14 cellular contexts compared by ENCODE assay signal in genomic region chr6:88663801-88664200, GRCh38.
DNase-seq lines count a peak whose midpoint lies in the region; ATAC-seq and TF ChIP-seq lines count a peak whose summit lies in the region.
"Had no signal": no experiment of that assay in that cellular context is flagged by ENCODE, and none has a peak within 500 bp of the region (broad histone marks: within the 10 kb centered on the region; RNA-seq: fewer than 3 reads in every experiment).

No MANE protein-coding gene starts in this region.

- no peaks in the 10 kb centered on the region for H4K20me1 ChIP-seq in OCI-LY3 (ENCODE audit: insufficient read depth, low read length)
- H4K20me1 ChIP-seq: BLaER1 had no signal

- no peak overlapping the region for H3K9ac ChIP-seq in OCI-LY3 (ENCODE audit: low read length)
- H3K9ac ChIP-seq: BLaER1 had no signal

- H3K4me2 ChIP-seq in OCI-LY3 (ENCODE audit: low read length), result peak overlapping the region; percentile 89
- H3K4me2 ChIP-seq: BLaER1 had no signal

- no peaks in the 10 kb centered on the region for H3K79me2 ChIP-seq in OCI-LY3 (ENCODE audit: low read length)

- peak overlapping the region; percentile 76; the same call in 1 of the 2 replicates for H3K4me3 ChIP-seq in OCI-LY3 (ENCODE audit: low read length)
- H3K4me3 ChIP-seq: BLaER1 had no signal

- H3K9me3 Mint-ChIP-seq in endothelial cell (ENCODE audit: unreplicated experiment) (peaks cover 5% of the 10 kb centered on the region), type B pancreatic cell (peaks cover 28% of the 10 kb centered on the region)

- DNase-seq in DMS79 treated with DMSO at 0.1 percent for 48 hours (lab: John Stamatoyannopoulos, UW) (peak; percentile 5), endothelial cell (ENCODE audit: low spot score) (no peak), type B pancreatic cell (ENCODE audit: extremely low spot score, unreplicated experiment) (no peak), DMS53 treated with DMSO at 0.1 percent for 48 hours (lab: John Stamatoyannopoulos, UW; ENCODE audit: unreplicated experiment) (no peak), medulla oblongata (ENCODE audit: extremely low spot score) (no peak)
- DNase-seq: 8988T, DMS153, H9, KG1 had no signal

- H3K27ac Mint-ChIP-seq in endothelial cell (ENCODE audit: unreplicated experiment) (peak overlapping the region; percentile 49), type B pancreatic cell (peak overlapping the region; percentile 20)
- H3K27ac Mint-ChIP-seq: CD14-positive monocyte; CD4-positive, alpha-beta memory T cell; H9 had no signal

- H3K27ac ChIP-seq in OCI-LY3 (ENCODE audit: low read length), result no peak overlapping the region
- H3K27ac ChIP-seq: BLaER1 had no signal

- peaks cover 8% of the 10 kb centered on the region for H3K9me3 ChIP-seq in OCI-LY3 (ENCODE audit: insufficient read depth, low read length)

- peaks cover 28% of the 10 kb centered on the region for H3K4me1 ChIP-seq in OCI-LY3 (ENCODE audit: low read length)
- H3K4me1 ChIP-seq: BLaER1 had no signal

- H3K36me3 Mint-ChIP-seq in endothelial cell (ENCODE audit: low read depth, unreplicated experiment), result peaks cover 38% of the 10 kb centered on the region
- H3K36me3 Mint-ChIP-seq in type B pancreatic cell, result peaks cover 25% of the 10 kb centered on the region

- no peaks in the 10 kb centered on the region for H3K4me1 Mint-ChIP-seq in endothelial cell (ENCODE audit: unreplicated experiment)
- H3K4me1 Mint-ChIP-seq in type B pancreatic cell (ENCODE audit: unreplicated experiment), result no peaks in the 10 kb centered on the region
- H3K4me1 Mint-ChIP-seq: CD14-positive monocyte, H9 had no signal

- peaks cover 5% of the 10 kb centered on the region for H3K27me3 Mint-ChIP-seq in endothelial cell (ENCODE audit: unreplicated experiment)
- H3K27me3 Mint-ChIP-seq in type B pancreatic cell, result no peaks in the 10 kb centered on the region
- H3K27me3 Mint-ChIP-seq: CD4-positive, alpha-beta memory T cell had no signal

- no peak overlapping the region for H3K4me3 Mint-ChIP-seq in endothelial cell (ENCODE audit: unreplicated experiment)
- H3K4me3 Mint-ChIP-seq in type B pancreatic cell, result no peak overlapping the region
- H3K4me3 Mint-ChIP-seq: CD14-positive monocyte; CD4-positive, alpha-beta memory T cell; H9 had no signal

- no peak for ATAC-seq in GM19351 (IDR thresholded peaks at IDR 0.05; ENCODE audit: unreplicated experiment)

- TF ChIP-seq CTCF in OCI-LY3 (IDR thresholded peaks at IDR 0.05; ENCODE audit: low read depth, low read length) (no peak), endothelial cell (IDR thresholded peaks at IDR 0.05; ENCODE audit: unreplicated experiment) (no peak), type B pancreatic cell (conservative IDR thresholded peaks at IDR 0.05) (no peak)

- H3K36me3 ChIP-seq in OCI-LY3 (replicated peaks; ENCODE audit: low read depth, low read length), result peaks cover 12% of the 10 kb centered on the region

- H2AFZ ChIP-seq in OCI-LY3 (ENCODE audit: low read depth, low read length), result no peak overlapping the region

- H3K27me3 ChIP-seq in OCI-LY3 (ENCODE audit: low read depth, low read length), result no peaks in the 10 kb centered on the region
- H3K27me3 ChIP-seq: BLaER1 had no signal
